9 cellular contexts compared by ENCODE assay signal in genomic region chr1:46489638-46490602, GRCh38. TPM values are rescaled to one million over a fixed set of nuclear protein-coding genes. Genes with fewer than 3 reads are reported as not detected.
DNase-seq lines count a peak whose midpoint lies in the region; ATAC-seq, FAIRE-seq and TF ChIP-seq lines count a peak whose summit lies in the region.
"Had no signal": no experiment of that assay in that cellular context is flagged by ENCODE, and none has a peak within 500 bp of the region (broad histone marks: within the 10 kb centered on the region; RNA-seq: fewer than 3 reads in every experiment).

Gene DMBX1, plus strand, starts transcription at chr1:46489836. Its CDS starts 17,175 bp downstream, at chr1:46507011.

- H3K4ac ChIP-seq in IMR-90 (ENCODE audit: low read depth, low read length): no peak within 1 kb of the TSS

- no peak within 1 kb of the TSS; the same call in 1 of the 2 replicates for H3K23ac ChIP-seq in IMR-90 (ENCODE audit: low read depth, low read length)

- peaks cover 13% of the 10 kb centered on the region; the same call in 1 of the 2 replicates for H4K20me1 ChIP-seq in IMR-90 (ENCODE audit: insufficient read depth, low read length)

- POLR2A ChIA-PET in IMR-90 (lab: Charles Lee; ENCODE audit: unreplicated experiment): no interaction called here

- no peak within 1 kb of the TSS for H4K5ac ChIP-seq in IMR-90 (ENCODE audit: low read depth, low read length)

- TF ChIP-seq RAD21 in IMR-90 (IDR thresholded peaks at IDR 0.05; ENCODE audit: low read length): no peak

- no peak within 1 kb of the TSS for H3K4me2 ChIP-seq in IMR-90 (ENCODE audit: low read depth, low read length)

- no peak for TF ChIP-seq POLR2A in IMR-90 (IDR thresholded peaks at IDR 0.05; ENCODE audit: low read depth, low read length)

- H3K18ac ChIP-seq in IMR-90 (ENCODE audit: low read depth, low read length): no peak within 1 kb of the TSS

- H3K27me3 Mint-ChIP-seq in activated CD4-positive, alpha-beta T cell treated with anti-CD3 and anti-CD28 coated beads, Interleukin-2, amount 10 ng/mL, durations not matched to agents 24 days and 14 days: peaks cover 90% of the 10 kb centered on the region

- no peaks in the 10 kb centered on the region for H3K9me3 Mint-ChIP-seq in activated CD4-positive, alpha-beta T cell treated with anti-CD3 and anti-CD28 coated beads, Interleukin-2, amount 10 ng/mL, durations not matched to agents 24 days and 14 days

- H3K4me3 Mint-ChIP-seq in activated CD4-positive, alpha-beta T cell treated with anti-CD3 and anti-CD28 coated beads, Interleukin-2, amount 10 ng/mL, durations not matched to agents 24 days and 14 days: peak within 1 kb of the TSS; percentile 76

- no peak within 1 kb of the TSS for H3K27ac ChIP-seq in IMR-90 (ENCODE audit: insufficient read depth, low read length)
- H3K27ac ChIP-seq in pancreas: no peak within 1 kb of the TSS

- H3K14ac ChIP-seq in IMR-90 (replicated peaks; ENCODE audit: low read depth, low read length): no peak within 1 kb of the TSS

- no peak within 1 kb of the TSS for H4K8ac ChIP-seq in IMR-90 (ENCODE audit: low read depth in 2 of 2, low read length in 2 of 2)

- no peaks in the 10 kb centered on the region for H3K9me1 ChIP-seq in IMR-90 (ENCODE audit: insufficient read depth, low read length)

- TF ChIP-seq CTCF in IMR-90 (conservative IDR thresholded peaks at IDR 0.05; ENCODE audit: low read depth, low read length): no peak
- no peak for TF ChIP-seq CTCF in pancreas (IDR thresholded peaks at IDR 0.05)

- H3K4me1 ChIP-seq in IMR-90 (ENCODE audit: control insufficient read depth, insufficient read depth, low read length): no peaks in the 10 kb centered on the region
- peaks cover 0 to 12% (median 11%) of the 10 kb centered on the region in 3 donors for H3K4me1 ChIP-seq in pancreas

- no peak within 1 kb of the TSS for H2BK15ac ChIP-seq in IMR-90 (ENCODE audit: low read depth, low read length)

- peaks cover 22% of the 10 kb centered on the region for H3K4me1 Mint-ChIP-seq in activated CD4-positive, alpha-beta T cell treated with anti-CD3 and anti-CD28 coated beads, Interleukin-2, amount 10 ng/mL, durations not matched to agents 24 days and 14 days

- H4K91ac ChIP-seq in IMR-90 (ENCODE audit: insufficient read depth, low read depth, low read length): no peak within 1 kb of the TSS

- H2BK5ac ChIP-seq in IMR-90 (ENCODE audit: low read depth, low read length, poor library complexity, severe bottlenecking): no peak within 1 kb of the TSS

- H3K9ac ChIP-seq in IMR-90 (ENCODE audit: low read depth, low read length): no peak within 1 kb of the TSS

- peak within 1 kb of the TSS; percentile 50 for H2AK9ac ChIP-seq in IMR-90 (replicated peaks; ENCODE audit: low read depth, low read length, poor library complexity)

- FAIRE-seq in pancreas (lab: Jason Lieb, UNC): no peak

- CTCF ChIA-PET in IMR-90 (lab: Yijun Ruan, JAX): interaction anchor here (1.6 kb wide), 1 partner anchor 13 kb away, joined by 4 read pairs; no protein-coding TSS in a partner anchor

- peak within 1 kb of the TSS; percentile 44 for H2AFZ ChIP-seq in IMR-90 (replicated peaks; ENCODE audit: low read length, poor library complexity)

- H2BK20ac ChIP-seq in IMR-90 (ENCODE audit: low read depth, low read length): no peak within 1 kb of the TSS

- in situ Hi-C loops in IMR-90 (cut with MboI; ENCODE audit: low sequenced_read_pairs): no loop called here

- H3K27ac Mint-ChIP-seq in activated CD4-positive, alpha-beta T cell treated with anti-CD3 and anti-CD28 coated beads, Interleukin-2, amount 10 ng/mL, durations not matched to agents 24 days and 14 days: peak within 1 kb of the TSS; percentile 60

- H2AK5ac ChIP-seq in IMR-90 (ENCODE audit: low read depth, low read length): no peak within 1 kb of the TSS

- ATAC-seq in IMR-90 (ENCODE audit: low read depth) (peak; percentile 65), pancreas (peak; percentile 80 to 92 (median 89)), HG02610 (IDR thresholded peaks at IDR 0.05; ENCODE audit: unreplicated experiment) (no peak), GM21529 (IDR thresholded peaks at IDR 0.05; ENCODE audit: unreplicated experiment) (no peak)

- dilution Hi-C loops in IMR-90 (cut with HindIII; ENCODE audit: low sequenced_read_pairs, unreplicated experiment): no loop called here

- WGBS in IMR-90 (ENCODE audit: extremely low coverage in 2 of 2, insufficient read length in 1 of 2), 2 experiments: 2% methylated on average over 50 of the region's 93 CpGs; no CpG with 5 or more reads in 1 of the 2 experiments
- WGBS in pancreas, 2 donors: 3 to 4% methylated on average over 73 to 93 of the region's 93 CpGs

- peaks cover 5% of the 10 kb centered on the region for H3K36me3 Mint-ChIP-seq in activated CD4-positive, alpha-beta T cell treated with anti-CD3 and anti-CD28 coated beads, Interleukin-2, amount 10 ng/mL, durations not matched to agents 24 days and 14 days (ENCODE audit: low read depth)

- H3K36me3 ChIP-seq in IMR-90 (ENCODE audit: control insufficient read depth, insufficient read depth, low read length) (no peaks in the 10 kb centered on the region), pancreas (no peaks in the 10 kb centered on the region)

- H2BK120ac ChIP-seq in IMR-90 (ENCODE audit: low read depth, low read length): no peak within 1 kb of the TSS

- H3K79me1 ChIP-seq in IMR-90 (ENCODE audit: low read depth in 1 of 2, low read length in 2 of 2): no peaks in the 10 kb centered on the region

- DNase-seq in DMS53 treated with DMSO at 0.1 percent for 48 hours (lab: John Stamatoyannopoulos, UW; ENCODE audit: unreplicated experiment) (peak; percentile 60), IMR-90 (no peak), fibroblast of peridontal ligament (ENCODE audit: extremely low read depth) (peak; percentile 9), pancreas (peak in 5 of 6 donors; percentile 26 to 83 (median 54)), dermis blood vessel endothelial cell (no peak)
- DNase-seq in activated CD4-positive, alpha-beta T cell treated with anti-CD3 and anti-CD28 coated beads, Interleukin-2, amount 10 ng/mL, durations not matched to agents 24 days and 14 days: peak; percentile 84

- H3K4me3 ChIP-seq in IMR-90 (ENCODE audit: insufficient read depth, low read depth, low read length) (no peak within 1 kb of the TSS), pancreas (peak within 1 kb of the TSS in 3 of 4 donors; percentile 26 to 44 (median 33))

- intact Hi-C loops in IMR-90 (cut with micrococcal nuclease) (no loop called here), pancreas (cut with DNase I) (no loop called here)
- intact Hi-C loops in activated CD4-positive, alpha-beta T cell treated with anti-CD3 and anti-CD28 coated beads, Interleukin-2, amount 10 ng/mL, durations not matched to agents 24 days and 14 days (cut with micrococcal nuclease): loop anchor here (2.0 to 10.0 kb wide), 2 partner anchors 43 to 945 kb away; partner anchors contain the start of gene FOXD2

- H3K56ac ChIP-seq in IMR-90 (ENCODE audit: extremely low read depth, insufficient read depth, low read length): no peak within 1 kb of the TSS

- peaks cover 96% of the 10 kb centered on the region for H3K27me3 ChIP-seq in IMR-90 (ENCODE audit: control insufficient read depth, insufficient read depth, low read length)
- peaks cover 0 to 49% (median 3%) of the 10 kb centered on the region in 4 donors for H3K27me3 ChIP-seq in pancreas

- H3K9me3 ChIP-seq in IMR-90 (ENCODE audit: control insufficient read depth, insufficient read depth, low read length) (peaks cover 2% of the 10 kb centered on the region; the same call in 1 of the 2 replicates), pancreas (no peaks in the 10 kb centered on the region)

- BruUV-seq in IMR-90 (replicated peaks; lab: Mats Ljungman, UMichigan): no TSS peak

TF ChIP-seq in IMR-90, 13 proteins besides CTCF, POLR2A, EP300 and RAD21:
- TF ChIP-seq BHLHE40 (IDR thresholded peaks at IDR 0.05; ENCODE audit: low read depth, low read length) (no peak), MAFK (IDR thresholded peaks at IDR 0.05; ENCODE audit: low read depth, low read length) (no peak), CEBPB (IDR thresholded peaks at IDR 0.05; ENCODE audit: low read depth, low read length) (no peak), NFE2L2 (IDR thresholded peaks at IDR 0.05; ENCODE audit: low read depth, low read length) (no peak), RFX5 (IDR thresholded peaks at IDR 0.05; ENCODE audit: low read depth, low read length) (no peak), FOS (IDR thresholded peaks at IDR 0.05; ENCODE audit: low read depth, low read length) (no peak)

RNA-seq across cellular contexts. Expression of gene DMBX1, which starts in this region (rescaled TPM):
- total RNA-seq in IMR-90 (2012; rRNA removed) (not detected in 2 replicates), pancreas (not detected), dermis blood vessel endothelial cell (not detected in 2 replicates)
- polyA plus RNA-seq in IMR-90 (2012; rRNA removed) (not detected in 2 replicates), pancreas (not detected)
- polyA plus RNA-seq in IMR-90 (2012; cell fraction: cytosol; rRNA removed): not detected in 2 replicates
- not detected in 2 replicates for polyA plus RNA-seq in IMR-90 (2012; cell fraction: nucleus; rRNA removed; ENCODE audit: low replicate concordance)
- total RNA-seq in activated CD4-positive, alpha-beta T cell treated with anti-CD3 and anti-CD28 coated beads, Interleukin-2, amount 10 ng/mL, durations not matched to agents 24 days and 14 days: 0.07 TPM in 1 of 2 replicates, not detected in the other
- total RNA-seq: myocyte had no signal

Comparison
In these comparisons a context has a peak if more than half of its experiments do, and no peak if none do; other contexts are left out.
1. Peak in ATAC-seq in IMR-90; RNA of the gene not detected or under 1 TPM.
2. Peak in DNase-seq in activated CD4-positive, alpha-beta T cell treated with anti-CD3 and anti-CD28 coated beads, Interleukin-2, amount 10 ng/mL, durations not matched to agents 24 days and 14 days; RNA of the gene not detected or under 1 TPM.
3. Peak in DNase-seq, ATAC-seq and H3K4me3 ChIP-seq in pancreas; RNA of the gene not detected or under 1 TPM.
4. DNase-seq: peak in DMS53 treated with DMSO at 0.1 percent for 48 hours (single experiment) and fibroblast of peridontal ligament (single experiment); none in IMR-90 (single experiment) and dermis blood vessel endothelial cell (single experiment).